Comparison of ENCODE assay signal across 17 cellular contexts in the genomic region with DNA sequence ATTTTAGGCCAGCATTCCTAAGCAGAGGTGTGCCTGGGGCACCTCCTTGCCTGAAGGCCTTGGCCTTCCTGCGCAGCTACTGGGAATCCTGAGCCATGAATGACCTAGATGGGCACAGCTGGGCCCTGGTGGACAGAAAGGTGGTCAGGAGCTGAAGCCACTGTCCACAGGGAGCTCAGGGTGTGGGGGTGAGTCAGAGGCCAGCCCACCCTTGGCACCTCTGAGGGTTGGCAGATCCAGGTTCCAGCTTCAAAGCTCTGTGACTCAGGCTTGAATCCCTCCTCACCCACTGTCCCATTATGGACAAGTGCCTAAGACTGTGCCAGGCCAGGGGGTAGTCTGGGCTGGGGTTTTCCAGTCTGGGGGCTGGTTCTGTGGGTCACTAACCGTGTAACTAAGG. TPM values are rescaled to one million over a fixed set of nuclear protein-coding genes. Genes with fewer than 3 reads are reported as not detected.
A peak's percentile ranks its signal among the peaks of the same experiment; 100 is the strongest.
DNase-seq lines count a peak whose midpoint lies in the region; TF ChIP-seq lines count a peak whose summit lies in the region.
"Had no signal": no experiment of that assay in that cellular context is flagged by ENCODE, and none has a peak within 500 bp of the region (broad histone marks: within the 10 kb centered on the region; RNA-seq: fewer than 3 reads in every experiment).

No MANE protein-coding gene starts in this region.

- H2AK5ac ChIP-seq in neuronal stem cell (ENCODE audit: low read depth, low read length), result peak overlapping the region; percentile 2

- peaks cover 4% of the 10 kb centered on the region for H3K36me3 Mint-ChIP-seq in Caco-2 (ENCODE audit: insufficient read depth, unreplicated experiment)
- H3K36me3 Mint-ChIP-seq: CD4-positive, alpha-beta memory T cell; IgD-negative memory B cell had no signal

- H4K8ac ChIP-seq in neuronal stem cell (ENCODE audit: low read depth, low read length), result no peak overlapping the region

- no peak overlapping the region for H3K4me3 ChIP-seq in Caco-2 (ENCODE audit: low read depth, low read length)
- no peak overlapping the region for H3K4me3 ChIP-seq in MG63
- H3K4me3 ChIP-seq in neuronal stem cell (ENCODE audit: low read length in 2 of 2), result no peak overlapping the region
- H3K4me3 ChIP-seq in WERI-Rb-1 (ENCODE audit: low read depth, low read length), result no peak overlapping the region
- H3K4me3 ChIP-seq: BLaER1 treated with 17β-estradiol and CSF1 and Interleukin-3, amounts not matched to agents 10 nM and 100 nM had no signal

- no peak overlapping the region for H3K23ac ChIP-seq in neuronal stem cell (ENCODE audit: low read depth, low read length, poor library complexity)

- no peaks in the 10 kb centered on the region for H3K79me1 ChIP-seq in neuronal stem cell (ENCODE audit: low read depth, low read length)

- no peak overlapping the region for H3K4me3 Mint-ChIP-seq in Caco-2 (ENCODE audit: unreplicated experiment)
- H3K4me3 Mint-ChIP-seq: CD4-positive, alpha-beta memory T cell; IgD-negative memory B cell had no signal

- H3K4me2 ChIP-seq in neuronal stem cell (ENCODE audit: insufficient read depth, low read length, poor library complexity, severe bottlenecking), result no peak overlapping the region
- H3K4me2 ChIP-seq: BLaER1 treated with 17β-estradiol and CSF1 and Interleukin-3, amounts not matched to agents 10 nM and 100 nM had no signal

- no peak overlapping the region for H3K14ac ChIP-seq in neuronal stem cell (ENCODE audit: low read length)

- intact Hi-C loops in Caco-2 (cut with micrococcal nuclease; ENCODE audit: unreplicated experiment), result no loop called here

- peak overlapping the region; percentile 3 for H3K18ac ChIP-seq in neuronal stem cell (ENCODE audit: low read length)

- H4K91ac ChIP-seq in neuronal stem cell (ENCODE audit: low read depth, low read length, poor library complexity), result no peak overlapping the region

- H3K9ac ChIP-seq in neuronal stem cell (ENCODE audit: low read depth, low read length, poor library complexity), result no peak overlapping the region
- H3K9ac ChIP-seq: BLaER1 treated with 17β-estradiol and CSF1 and Interleukin-3, amounts not matched to agents 10 nM and 100 nM had no signal

- H3K9me3 ChIP-seq in Caco-2 (no peaks in the 10 kb centered on the region), MG63 (no peaks in the 10 kb centered on the region), neuronal stem cell (replicated peaks in 1 of 2; ENCODE audit: control insufficient read depth in 2 of 2, insufficient read depth in 1 of 2, low read depth in 1 of 2, low read length in 2 of 2) (no peaks in the 10 kb centered on the region), WERI-Rb-1 (ENCODE audit: severe bottlenecking) (no peaks in the 10 kb centered on the region)
- H3K9me3 ChIP-seq: BLaER1 treated with 17β-estradiol and CSF1 and Interleukin-3, amounts not matched to agents 10 nM and 100 nM had no signal

- H3K4me1 Mint-ChIP-seq in Caco-2 (ENCODE audit: low read depth, unreplicated experiment), result peaks cover 10% of the 10 kb centered on the region

- no peak overlapping the region for H3K4ac ChIP-seq in neuronal stem cell (ENCODE audit: low read length)

- no peak overlapping the region for H2BK12ac ChIP-seq in neuronal stem cell (ENCODE audit: low read length)

- TF ChIP-seq CTCF in Caco-2 (IDR thresholded peaks at IDR 0.05; ENCODE audit: insufficient read depth in 1 of 2, low read depth in 1 of 2, low read length in 1 of 2, severe bottlenecking in 1 of 2, unreplicated experiment in 1 of 2), result no peak
- no peak for TF ChIP-seq CTCF in WERI-Rb-1 (IDR thresholded peaks at IDR 0.05; ENCODE audit: low read depth, low read length)

- no peak overlapping the region for H2BK5ac ChIP-seq in neuronal stem cell (ENCODE audit: low read length)

- CTCF ChIA-PET in Caco-2 (lab: Charles Lee), result no interaction called here

- no peak overlapping the region for H2BK15ac ChIP-seq in neuronal stem cell (ENCODE audit: low read length)

- peaks cover 10% of the 10 kb centered on the region for H3K9me3 Mint-ChIP-seq in Caco-2 (ENCODE audit: unreplicated experiment)

- no peak overlapping the region for H2AFZ ChIP-seq in neuronal stem cell (ENCODE audit: low read length)

- BruUV-seq in Caco-2 (replicated peaks; lab: Mats Ljungman, UMichigan), result no TSS peak

- no peak overlapping the region for H2BK120ac ChIP-seq in neuronal stem cell (ENCODE audit: low read depth, low read length)

- H3K27me3 ChIP-seq in Caco-2 (replicated peaks; ENCODE audit: control insufficient read depth, insufficient read depth, low read length) (no peaks in the 10 kb centered on the region), MG63 (no peaks in the 10 kb centered on the region), neuronal stem cell (ENCODE audit: control insufficient read depth in 3 of 3, insufficient read depth in 3 of 3, low read depth in 1 of 3, low read length in 3 of 3) (no peaks in the 10 kb centered on the region), WERI-Rb-1 (ENCODE audit: insufficient read depth, low read depth, severe bottlenecking) (no peaks in the 10 kb centered on the region)

- no peaks in the 10 kb centered on the region for H3K36me3 ChIP-seq in Caco-2 (ENCODE audit: control insufficient read depth, insufficient read depth, low read length)
- H3K36me3 ChIP-seq in MG63, result no peaks in the 10 kb centered on the region
- H3K36me3 ChIP-seq in neuronal stem cell (replicated peaks in 1 of 2; ENCODE audit: control insufficient read depth in 2 of 2, insufficient read depth in 2 of 2, low read length in 2 of 2), result no peaks in the 10 kb centered on the region
- no peaks in the 10 kb centered on the region for H3K36me3 ChIP-seq in WERI-Rb-1
- H3K36me3 ChIP-seq: BLaER1 treated with 17β-estradiol and CSF1 and Interleukin-3, amounts not matched to agents 10 nM and 100 nM had no signal

- H3K27ac ChIP-seq in neuronal stem cell (replicated peaks; ENCODE audit: low read length) (no peak overlapping the region), WERI-Rb-1 (no peak overlapping the region)
- H3K27ac ChIP-seq: BLaER1 treated with 17β-estradiol and CSF1 and Interleukin-3, amounts not matched to agents 10 nM and 100 nM had no signal

- POLR2A ChIA-PET in Caco-2 (lab: Charles Lee), result no interaction called here

- no peaks in the 10 kb centered on the region for H3K27me3 Mint-ChIP-seq in Caco-2 (ENCODE audit: insufficient read depth, unreplicated experiment)

- WGBS in neuronal stem cell (ENCODE audit: extremely low coverage in 2 of 2, insufficient read length in 2 of 2, insufficient replicate concordance in 1 of 2), 2 donors, result no CpG with 5 or more reads among the region's 2 CpGs

- H3K27ac Mint-ChIP-seq in Caco-2 (ENCODE audit: unreplicated experiment), result peak overlapping the region; percentile 53
- H3K27ac Mint-ChIP-seq: CD4-positive, alpha-beta memory T cell; IgD-negative memory B cell had no signal

- DNase-seq in Caco-2 (no peak), MG63 (peak; percentile 75), glomerular visceral epithelial cell (ENCODE audit: extremely low spot score) (peak; percentile 81), neuronal stem cell (ENCODE audit: low spot score) (no peak), midbrain (lab: John Stamatoyannopoulos, UW) (no peak), cerebellar cortex (ENCODE audit: low spot score) (no peak), WERI-Rb-1 (no peak)
- DNase-seq: CD4-positive, alpha-beta memory T cell; GOT3; NCI-H1048; NCI-H1417 treated with DMSO at 0.1 percent for 48 hours; NCI-H187; NCI-H446; NCI-H526 treated with DMSO at 0.1 percent for 48 hours; RPMI8226 had no signal

- peaks cover 40% of the 10 kb centered on the region for H3K4me1 ChIP-seq in Caco-2
- H3K4me1 ChIP-seq in neuronal stem cell (ENCODE audit: control insufficient read depth in 2 of 2, insufficient read depth in 1 of 2, low read depth in 1 of 2, low read length in 2 of 2), result peaks cover 30 to 34% of the 10 kb centered on the region in 2 donors

RNA-seq across cellular contexts. Expression of gene EDN2, which starts 6.4 kb away (rescaled TPM):
- not detected in 2 replicates for total RNA-seq in Caco-2 (2022)
- 3.0 and 4.7 TPM in 2 replicates for total RNA-seq in MG63 (2014; rRNA removed; shearing (Covaris generic); ENCODE audit: low replicate concordance)
- polyA plus RNA-seq in neuronal stem cell (2013, experiment 1 of 2), result 0.04 TPM
- not detected for polyA plus RNA-seq in neuronal stem cell (2013, experiment 2 of 2)
- total RNA-seq: CD4-positive, alpha-beta memory T cell had no signal
- polyA plus RNA-seq: CD4-positive, alpha-beta memory T cell; IgD-negative memory B cell had no signal

Comparison
In these comparisons a context has a peak if more than half of its experiments do, and no peak if none do; other contexts are left out.
1. DNase-seq: peak in MG63 (single experiment) and glomerular visceral epithelial cell (single experiment); none in Caco-2 (0 of 2), neuronal stem cell (single experiment), midbrain (single experiment), cerebellar cortex (single experiment) and WERI-Rb-1 (single experiment).